ENCODE assay signal across 18 cellular contexts in the genomic region with DNA sequence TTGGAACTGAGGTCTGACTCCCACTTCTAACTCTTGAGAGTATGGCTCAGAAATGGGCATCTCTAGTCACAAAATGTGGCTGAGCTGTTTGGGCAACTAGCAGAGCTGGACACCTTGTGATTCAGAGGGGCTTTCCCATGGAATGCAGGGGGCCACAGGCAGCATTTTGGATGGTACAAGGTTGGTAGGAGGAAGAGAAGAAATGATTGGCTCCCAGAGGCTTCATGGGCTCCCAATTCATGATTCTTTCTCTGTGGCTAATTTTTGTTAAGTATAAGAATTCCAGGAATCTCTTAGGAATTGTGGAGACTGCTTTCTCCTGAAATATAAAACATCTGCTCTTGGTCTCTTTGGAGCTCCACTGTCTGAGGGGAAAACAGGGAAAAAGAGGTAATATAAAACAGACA. TPM values are rescaled to one million over a fixed set of nuclear protein-coding genes. Genes with fewer than 3 reads are reported as not detected.
DNase-seq lines count a peak whose midpoint lies in the region; ATAC-seq and TF ChIP-seq lines count a peak whose summit lies in the region.
"Had no signal": no experiment of that assay in that cellular context is flagged by ENCODE, and none has a peak within 500 bp of the region (broad histone marks: within the 10 kb centered on the region; RNA-seq: fewer than 3 reads in every experiment).

No MANE protein-coding gene starts in this region.

- H3K4me3 Mint-ChIP-seq in osteocyte (ENCODE audit: unreplicated experiment): peak overlapping the region; percentile 10
- no peak overlapping the region for H3K4me3 Mint-ChIP-seq in CD8-positive, alpha-beta T cell
- H3K4me3 Mint-ChIP-seq: activated CD8-positive, alpha-beta memory T cell treated with anti-CD3 and anti-CD28 coated beads, Interleukin-2, amount 10 ng/mL, durations not matched to agents 7 days and 5 days had no signal

- H3K36me3 Mint-ChIP-seq in osteocyte (ENCODE audit: unreplicated experiment): peaks cover 2% of the 10 kb centered on the region
- no peaks in the 10 kb centered on the region for H3K36me3 Mint-ChIP-seq in CD8-positive, alpha-beta T cell
- H3K36me3 Mint-ChIP-seq in activated naive CD4-positive, alpha-beta T cell treated with anti-CD3 and anti-CD28 coated beads, Interleukin-2, amount 50 U/mL, for 72 hours: no peaks in the 10 kb centered on the region
- H3K36me3 Mint-ChIP-seq: activated CD8-positive, alpha-beta memory T cell treated with anti-CD3 and anti-CD28 coated beads, Interleukin-2, amount 10 ng/mL, durations not matched to agents 7 days and 5 days had no signal

- no peak for DNase-seq in AG04450 (ENCODE audit: low read depth, low spot score)
- peak; percentile 23 for DNase-seq in M059J (ENCODE audit: low read depth)
- DNase-seq in fibroblast of peridontal ligament (ENCODE audit: extremely low read depth): peak; percentile 70
- no peak for DNase-seq in osteocyte (ENCODE audit: extremely low spot score, unreplicated experiment)
- DNase-seq in CD8-positive, alpha-beta T cell: no peak
- no peak for DNase-seq in activated naive CD4-positive, alpha-beta T cell treated with anti-CD3 and anti-CD28 coated beads, Interleukin-2, amount 50 U/mL, for 72 hours (ENCODE audit: low spot score in 2 of 2)
- DNase-seq in stimulated activated naive CD4-positive, alpha-beta T cell treated with Interleukin-2 at 50 U/mL for 16 hours (lab: John Stamatoyannopoulos, UW): no peak
- no peak for DNase-seq in GM13976 (ENCODE audit: low spot score)
- DNase-seq: activated CD8-positive, alpha-beta memory T cell treated with anti-CD3 and anti-CD28 coated beads, Interleukin-2, amount 10 ng/mL, durations not matched to agents 7 days and 5 days; activated naive CD4-positive, alpha-beta T cell; effector CD8-positive, alpha-beta T cell; midbrain; NCI-H1694; NCI-H510A had no signal

- no peaks in the 10 kb centered on the region for H3K9me3 Mint-ChIP-seq in osteocyte (ENCODE audit: unreplicated experiment)
- H3K9me3 Mint-ChIP-seq in CD8-positive, alpha-beta T cell: no peaks in the 10 kb centered on the region
- H3K9me3 Mint-ChIP-seq in activated naive CD4-positive, alpha-beta T cell treated with anti-CD3 and anti-CD28 coated beads, Interleukin-2, amount 50 U/mL, for 72 hours: peaks cover 0 to 5% of the 10 kb centered on the region in 2 donors

- H3K4me3 ChIP-seq in AG04450 (ENCODE audit: low read depth, low read length): no peak overlapping the region
- no peak overlapping the region for H3K4me3 ChIP-seq in CD8-positive, alpha-beta T cell (ENCODE audit: low read depth, low read length)
- H3K4me3 ChIP-seq: cardiac muscle cell had no signal

- no peaks in the 10 kb centered on the region for H3K27me3 Mint-ChIP-seq in osteocyte (ENCODE audit: unreplicated experiment)
- no peaks in the 10 kb centered on the region for H3K27me3 Mint-ChIP-seq in CD8-positive, alpha-beta T cell (ENCODE audit: low read depth)
- H3K27me3 Mint-ChIP-seq: activated CD8-positive, alpha-beta memory T cell treated with anti-CD3 and anti-CD28 coated beads, Interleukin-2, amount 10 ng/mL, durations not matched to agents 7 days and 5 days had no signal

- peak overlapping the region; percentile 43 for H3K27ac ChIP-seq in AG04450 (ENCODE audit: low read depth, low read length)
- no peak overlapping the region for H3K27ac ChIP-seq in CD8-positive, alpha-beta T cell (ENCODE audit: low read depth, low read length)
- H3K27ac ChIP-seq: cardiac muscle cell, parathyroid adenoma, VCaP had no signal

- H3K4me1 Mint-ChIP-seq in osteocyte (ENCODE audit: unreplicated experiment): peaks cover 48% of the 10 kb centered on the region
- no peaks in the 10 kb centered on the region for H3K4me1 Mint-ChIP-seq in CD8-positive, alpha-beta T cell (ENCODE audit: low read depth)
- H3K4me1 Mint-ChIP-seq: activated CD8-positive, alpha-beta memory T cell treated with anti-CD3 and anti-CD28 coated beads, Interleukin-2, amount 10 ng/mL, durations not matched to agents 7 days and 5 days had no signal

- intact Hi-C loops in CD8-positive, alpha-beta T cell (cut with DNase I, micrococcal nuclease): no loop called here

- peak overlapping the region; percentile 78 for H3K27ac Mint-ChIP-seq in osteocyte (ENCODE audit: unreplicated experiment)
- no peak overlapping the region for H3K27ac Mint-ChIP-seq in CD8-positive, alpha-beta T cell
- H3K27ac Mint-ChIP-seq in activated naive CD4-positive, alpha-beta T cell treated with anti-CD3 and anti-CD28 coated beads, Interleukin-2, amount 50 U/mL, for 72 hours: no peak overlapping the region
- H3K27ac Mint-ChIP-seq: activated CD8-positive, alpha-beta memory T cell treated with anti-CD3 and anti-CD28 coated beads, Interleukin-2, amount 10 ng/mL, durations not matched to agents 7 days and 5 days had no signal

- in situ Hi-C loops in GM13976 (cut with MboI; ENCODE audit: low sequenced_read_pairs, unreplicated experiment): no loop called here

- CTCF ChIA-PET in AG04450 (lab: Charles Lee): no interaction called here
- CTCF ChIA-PET in CD8-positive, alpha-beta T cell (lab: Charles Lee): no interaction called here

- H3K36me3 ChIP-seq in CD8-positive, alpha-beta T cell (ENCODE audit: insufficient read depth, low read length): no peaks in the 10 kb centered on the region

- ATAC-seq in CD8-positive, alpha-beta T cell: no peak
- no peak for ATAC-seq in activated naive CD4-positive, alpha-beta T cell treated with anti-CD3 and anti-CD28 coated beads, Interleukin-2, amount 50 U/mL, for 72 hours
- ATAC-seq: activated CD8-positive, alpha-beta memory T cell treated with anti-CD3 and anti-CD28 coated beads, Interleukin-2, amount 10 ng/mL, durations not matched to agents 7 days and 5 days had no signal

- H3K4me1 ChIP-seq in CD8-positive, alpha-beta T cell (ENCODE audit: insufficient read depth, low read length): no peaks in the 10 kb centered on the region

- POLR2A ChIA-PET in AG04450 (lab: Yijun Ruan, JAX): interaction anchor here (1.2 kb wide), 1 partner anchor 50 kb away, joined by 3 read pairs; a partner anchor contains a TSS
- POLR2A ChIA-PET in CD8-positive, alpha-beta T cell (lab: Charles Lee): no interaction called here

- no peaks in the 10 kb centered on the region for H3K9me3 ChIP-seq in AG04450 (ENCODE audit: control insufficient read depth, insufficient read depth, low read length)
- no peaks in the 10 kb centered on the region for H3K9me3 ChIP-seq in CD8-positive, alpha-beta T cell (ENCODE audit: low read length)

- H3K27me3 ChIP-seq in AG04450 (ENCODE audit: control insufficient read depth, insufficient read depth, low read length): no peaks in the 10 kb centered on the region
- no peaks in the 10 kb centered on the region for H3K27me3 ChIP-seq in CD8-positive, alpha-beta T cell (ENCODE audit: insufficient read depth, low read length)
- H3K27me3 ChIP-seq: cardiac muscle cell had no signal

- TF ChIP-seq CTCF in AG04450 (IDR thresholded peaks at IDR 0.05; ENCODE audit: low read depth, low read length) (no peak), osteocyte (IDR thresholded peaks at IDR 0.05) (no peak), GM13976 (IDR thresholded peaks at IDR 0.05; ENCODE audit: borderline replicate concordance, control extremely low read depth, extremely low read depth, insufficient read depth, missing control alignments) (no peak)
- no peak for TF ChIP-seq CTCF in CD8-positive, alpha-beta T cell (IDR thresholded peaks at IDR 0.05)

RNA-seq across cellular contexts. Expression of a gene that starts 49.7 kb away (rescaled TPM):
- 46.6 and 49.9 TPM in 2 replicates for polyA plus RNA-seq in AG04450 (2011; rRNA removed)
- 68.7 and 73.2 TPM in 2 replicates for polyA minus RNA-seq in AG04450 (2011; rRNA and poly(A)+ RNA removed)
- 20.1 and 20.2 TPM in 2 replicates for total RNA-seq in M059J (2014; rRNA removed; shearing (Covaris generic))
- total RNA-seq in osteocyte: 27.9 and 29.7 TPM in 2 replicates
- total RNA-seq in CD8-positive, alpha-beta T cell: under 1 TPM; 0.25 to 0.30 TPM
- total RNA-seq in activated naive CD4-positive, alpha-beta T cell treated with anti-CD3 and anti-CD28 coated beads, Interleukin-2, amount 50 U/mL, for 72 hours: under 1 TPM; 0.19 to 0.39 TPM
- total RNA-seq: activated CD8-positive, alpha-beta memory T cell treated with anti-CD3 and anti-CD28 coated beads, Interleukin-2, amount 10 ng/mL, durations not matched to agents 7 days and 5 days; OCI-LY7 had no signal

Comparison
In these comparisons a context has a peak if more than half of its experiments do, and no peak if none do; other contexts are left out.
1. DNase-seq: peak in M059J (single experiment) and fibroblast of peridontal ligament (single experiment); none in AG04450 (single experiment), osteocyte (single experiment), CD8-positive, alpha-beta T cell (0 of 7), activated naive CD4-positive, alpha-beta T cell treated with anti-CD3 and anti-CD28 coated beads, Interleukin-2, amount 50 U/mL, for 72 hours (0 of 2), stimulated activated naive CD4-positive, alpha-beta T cell treated with Interleukin-2 at 50 U/mL for 16 hours (single experiment) and GM13976 (single experiment).
2. RNA of a gene that starts 49.7 kb away (total RNA-seq): 27.9 to 29.7 TPM in osteocyte and 20.1 to 20.2 TPM in M059J; 0.19 to 0.39 TPM in activated naive CD4-positive, alpha-beta T cell treated with anti-CD3 and anti-CD28 coated beads, Interleukin-2, amount 50 U/mL, for 72 hours and 0.25 to 0.30 TPM in CD8-positive, alpha-beta T cell; every median in the first group is over 10 times any median in the second.